Comparison of ENCODE assay signal across 1 cellular context in the genomic region with DNA sequence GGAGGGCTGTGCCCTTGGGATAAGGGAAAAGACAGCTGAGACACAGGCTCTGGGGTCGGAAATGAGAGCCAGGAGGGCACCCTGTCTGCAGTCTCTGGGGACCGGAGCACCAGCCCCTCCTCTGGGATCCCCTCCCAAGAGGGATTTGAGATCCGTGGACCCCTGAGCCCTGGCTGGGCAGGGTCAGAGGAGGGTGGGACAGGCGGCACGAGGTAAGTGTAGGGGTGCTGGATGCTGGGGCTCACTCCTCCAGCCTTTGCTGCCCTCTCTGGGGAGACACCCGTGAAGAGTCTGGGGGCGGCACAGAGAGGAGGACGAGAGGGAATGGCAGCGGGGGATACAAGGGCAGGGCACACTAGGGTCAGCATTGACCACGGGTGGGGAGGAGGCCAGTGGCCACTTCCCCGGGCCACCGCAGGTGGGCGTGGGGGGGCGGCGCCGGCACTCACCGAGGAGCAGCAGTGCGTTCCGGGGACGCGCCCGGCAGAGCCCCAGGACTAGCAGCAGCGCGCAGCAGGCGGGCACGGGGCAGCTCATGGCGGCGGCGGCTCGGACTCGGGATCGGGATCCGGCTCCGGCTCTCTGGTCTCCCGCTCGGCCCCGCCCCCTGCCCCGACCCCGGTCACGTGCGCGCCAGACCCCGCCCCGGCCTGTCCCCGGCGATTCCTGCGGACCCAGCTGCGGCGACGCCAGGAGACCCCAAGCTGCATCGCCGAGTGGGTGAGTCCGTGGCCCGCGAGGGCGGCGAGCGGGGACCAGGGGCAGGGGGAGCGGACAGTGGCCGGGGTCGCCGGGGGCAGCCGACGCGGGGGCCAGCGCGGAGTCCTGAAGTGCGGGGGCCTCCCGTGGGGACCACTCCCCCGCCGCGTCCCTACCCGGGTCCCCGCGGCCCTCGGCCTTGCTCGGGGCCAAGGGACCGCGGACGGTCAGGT.
A peak's percentile ranks its signal among the peaks of the same experiment; 100 is the strongest.
TF ChIP-seq lines count a peak whose summit lies in the region.

A gene (minus strand): TSS at position 557 of the 932 bp plus-strand sequence. CDS start 20 bp downstream, at position 537.
A gene (plus strand): TSS at position 651 of the 932 bp plus-strand sequence. CDS start 1,134 bp downstream, outside the sequence.

TF ChIP-seq in HEK293, 187 proteins besides CTCF, POLR2A, EP300 and RAD21 (continued from another document and continues in another):
- TF ChIP-seq, protein P1, sequence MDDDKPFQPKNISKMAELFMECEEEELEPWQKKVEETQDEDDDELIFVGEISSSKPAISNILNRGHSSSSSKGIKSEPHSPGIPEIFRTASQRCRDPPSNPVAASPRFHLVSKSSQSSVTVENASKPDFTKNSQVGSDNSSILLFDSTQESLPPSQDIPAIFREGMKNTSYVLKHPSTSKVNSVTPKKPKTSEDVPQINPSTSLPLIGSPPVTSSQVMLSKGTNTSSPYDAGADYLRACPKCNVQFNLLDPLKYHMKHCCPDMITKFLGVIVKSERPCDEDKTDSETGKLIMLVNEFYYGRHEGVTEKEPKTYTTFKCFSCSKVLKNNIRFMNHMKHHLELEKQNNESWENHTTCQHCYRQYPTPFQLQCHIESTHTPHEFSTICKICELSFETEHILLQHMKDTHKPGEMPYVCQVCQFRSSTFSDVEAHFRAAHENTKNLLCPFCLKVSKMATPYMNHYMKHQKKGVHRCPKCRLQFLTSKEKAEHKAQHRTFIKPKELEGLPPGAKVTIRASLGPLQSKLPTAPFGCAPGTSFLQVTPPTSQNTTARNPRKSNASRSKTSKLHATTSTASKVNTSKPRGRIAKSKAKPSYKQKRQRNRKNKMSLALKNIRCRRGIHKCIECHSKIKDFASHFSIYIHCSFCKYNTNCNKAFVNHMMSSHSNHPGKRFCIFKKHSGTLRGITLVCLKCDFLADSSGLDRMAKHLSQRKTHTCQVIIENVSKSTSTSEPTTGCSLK (tag by site-specific recombination; IDR thresholded peaks at IDR 0.05) = no peak
- TF ChIP-seq ZNF391 (tag by site-specific recombination; IDR thresholded peaks at IDR 0.05; ENCODE audit: borderline replicate concordance, low read depth) = no peak
- TF ChIP-seq ZFP41 (tag by site-specific recombination; IDR thresholded peaks at IDR 0.05; ENCODE audit: borderline replicate concordance) = no peak
- TF ChIP-seq, protein P2, sequence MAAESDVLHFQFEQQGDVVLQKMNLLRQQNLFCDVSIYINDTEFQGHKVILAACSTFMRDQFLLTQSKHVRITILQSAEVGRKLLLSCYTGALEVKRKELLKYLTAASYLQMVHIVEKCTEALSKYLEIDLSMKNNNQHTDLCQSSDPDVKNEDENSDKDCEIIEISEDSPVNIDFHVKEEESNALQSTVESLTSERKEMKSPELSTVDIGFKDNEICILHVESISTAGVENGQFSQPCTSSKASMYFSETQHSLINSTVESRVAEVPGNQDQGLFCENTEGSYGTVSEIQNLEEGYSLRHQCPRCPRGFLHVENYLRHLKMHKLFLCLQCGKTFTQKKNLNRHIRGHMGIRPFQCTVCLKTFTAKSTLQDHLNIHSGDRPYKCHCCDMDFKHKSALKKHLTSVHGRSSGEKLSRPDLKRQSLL (tag by site-specific recombination; IDR thresholded peaks at IDR 0.05) = no peak; the same call in none of the 2 replicates
- TF ChIP-seq, protein P3, sequence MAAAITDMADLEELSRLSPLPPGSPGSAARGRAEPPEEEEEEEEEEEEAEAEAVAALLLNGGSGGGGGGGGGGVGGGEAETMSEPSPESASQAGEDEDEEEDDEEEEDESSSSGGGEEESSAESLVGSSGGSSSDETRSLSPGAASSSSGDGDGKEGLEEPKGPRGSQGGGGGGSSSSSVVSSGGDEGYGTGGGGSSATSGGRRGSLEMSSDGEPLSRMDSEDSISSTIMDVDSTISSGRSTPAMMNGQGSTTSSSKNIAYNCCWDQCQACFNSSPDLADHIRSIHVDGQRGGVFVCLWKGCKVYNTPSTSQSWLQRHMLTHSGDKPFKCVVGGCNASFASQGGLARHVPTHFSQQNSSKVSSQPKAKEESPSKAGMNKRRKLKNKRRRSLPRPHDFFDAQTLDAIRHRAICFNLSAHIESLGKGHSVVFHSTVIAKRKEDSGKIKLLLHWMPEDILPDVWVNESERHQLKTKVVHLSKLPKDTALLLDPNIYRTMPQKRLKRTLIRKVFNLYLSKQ (tag by site-specific recombination; IDR thresholded peaks at IDR 0.05; ENCODE audit: borderline replicate concordance) = no peak
- no peak for TF ChIP-seq ZNF670 (tag by site-specific recombination; IDR thresholded peaks at IDR 0.05; ENCODE audit: low read depth)
- TF ChIP-seq ZNF791 (tag by site-specific recombination; IDR thresholded peaks at IDR 0.05) = no peak
- peak; percentile 81 for TF ChIP-seq ZBTB7A (tag by site-specific recombination; IDR thresholded peaks at IDR 0.05; ENCODE audit: low read depth)
- TF ChIP-seq, protein P4, sequence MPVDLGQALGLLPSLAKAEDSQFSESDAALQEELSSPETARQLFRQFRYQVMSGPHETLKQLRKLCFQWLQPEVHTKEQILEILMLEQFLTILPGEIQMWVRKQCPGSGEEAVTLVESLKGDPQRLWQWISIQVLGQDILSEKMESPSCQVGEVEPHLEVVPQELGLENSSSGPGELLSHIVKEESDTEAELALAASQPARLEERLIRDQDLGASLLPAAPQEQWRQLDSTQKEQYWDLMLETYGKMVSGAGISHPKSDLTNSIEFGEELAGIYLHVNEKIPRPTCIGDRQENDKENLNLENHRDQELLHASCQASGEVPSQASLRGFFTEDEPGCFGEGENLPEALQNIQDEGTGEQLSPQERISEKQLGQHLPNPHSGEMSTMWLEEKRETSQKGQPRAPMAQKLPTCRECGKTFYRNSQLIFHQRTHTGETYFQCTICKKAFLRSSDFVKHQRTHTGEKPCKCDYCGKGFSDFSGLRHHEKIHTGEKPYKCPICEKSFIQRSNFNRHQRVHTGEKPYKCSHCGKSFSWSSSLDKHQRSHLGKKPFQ (tag by site-specific recombination; IDR thresholded peaks at IDR 0.05) = no peak
- 0 out of 2 replicates have a peak, but pooled peaks have one; percentile 50 for TF ChIP-seq KLF8 (tag by site-specific recombination; IDR thresholded peaks at IDR 0.05)
- TF ChIP-seq, protein P5, sequence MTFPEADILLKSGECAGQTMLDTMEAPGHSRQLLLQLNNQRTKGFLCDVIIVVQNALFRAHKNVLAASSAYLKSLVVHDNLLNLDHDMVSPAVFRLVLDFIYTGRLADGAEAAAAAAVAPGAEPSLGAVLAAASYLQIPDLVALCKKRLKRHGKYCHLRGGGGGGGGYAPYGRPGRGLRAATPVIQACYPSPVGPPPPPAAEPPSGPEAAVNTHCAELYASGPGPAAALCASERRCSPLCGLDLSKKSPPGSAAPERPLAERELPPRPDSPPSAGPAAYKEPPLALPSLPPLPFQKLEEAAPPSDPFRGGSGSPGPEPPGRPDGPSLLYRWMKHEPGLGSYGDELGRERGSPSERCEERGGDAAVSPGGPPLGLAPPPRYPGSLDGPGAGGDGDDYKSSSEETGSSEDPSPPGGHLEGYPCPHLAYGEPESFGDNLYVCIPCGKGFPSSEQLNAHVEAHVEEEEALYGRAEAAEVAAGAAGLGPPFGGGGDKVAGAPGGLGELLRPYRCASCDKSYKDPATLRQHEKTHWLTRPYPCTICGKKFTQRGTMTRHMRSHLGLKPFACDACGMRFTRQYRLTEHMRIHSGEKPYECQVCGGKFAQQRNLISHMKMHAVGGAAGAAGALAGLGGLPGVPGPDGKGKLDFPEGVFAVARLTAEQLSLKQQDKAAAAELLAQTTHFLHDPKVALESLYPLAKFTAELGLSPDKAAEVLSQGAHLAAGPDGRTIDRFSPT (tag by site-specific recombination; IDR thresholded peaks at IDR 0.05) = peak; percentile 72; the same call in 1 of the 2 replicates
- no peak for TF ChIP-seq ZNF184 (tag by site-specific recombination; IDR thresholded peaks at IDR 0.05)
- peak; percentile 78; the same call in 1 of the 2 replicates for TF ChIP-seq ZBTB48 (tag by site-specific recombination; IDR thresholded peaks at IDR 0.05)
- TF ChIP-seq ZNF664 (tag by site-specific recombination; IDR thresholded peaks at IDR 0.05) = no peak
- TF ChIP-seq ZNF132 (tag by site-specific recombination; IDR thresholded peaks at IDR 0.05; ENCODE audit: borderline replicate concordance) = no peak
- no peak; the same call in 1 of the 2 replicates for TF ChIP-seq ZNF394 (tag by site-specific recombination; IDR thresholded peaks at IDR 0.05; ENCODE audit: borderline replicate concordance)
- TF ChIP-seq ZBTB8A (tag by site-specific recombination; IDR thresholded peaks at IDR 0.05) = peak; percentile 17
- TF ChIP-seq, protein P6, sequence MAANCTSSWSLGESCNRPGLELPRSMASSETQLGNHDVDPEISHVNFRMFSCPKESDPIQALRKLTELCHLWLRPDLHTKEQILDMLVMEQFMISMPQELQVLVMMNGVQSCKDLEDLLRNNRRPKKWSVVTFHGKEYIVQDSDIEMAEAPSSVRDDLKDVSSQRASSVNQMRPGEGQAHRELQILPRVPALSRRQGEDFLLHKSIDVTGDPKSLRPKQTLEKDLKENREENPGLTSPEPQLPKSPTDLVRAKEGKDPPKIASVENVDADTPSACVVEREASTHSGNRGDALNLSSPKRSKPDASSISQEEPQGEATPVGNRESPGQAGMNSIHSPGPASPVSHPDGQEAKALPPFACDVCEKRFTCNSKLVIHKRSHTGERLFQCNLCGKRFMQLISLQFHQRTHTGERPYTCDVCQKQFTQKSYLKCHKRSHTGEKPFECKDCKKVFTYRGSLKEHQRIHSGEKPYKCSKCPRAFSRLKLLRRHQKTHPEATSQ (tag by site-specific recombination; IDR thresholded peaks at IDR 0.05) = no peak
- TF ChIP-seq ZNF423 (tag by site-specific recombination; IDR thresholded peaks at IDR 0.05) = no peak; the same call in none of the 2 replicates
- TF ChIP-seq ZNF624 (tag by site-specific recombination; IDR thresholded peaks at IDR 0.05) = 0 out of 2 replicates have a peak, but pooled peaks have one; percentile 14
- TF ChIP-seq ZNF76 (tag by site-specific recombination; IDR thresholded peaks at IDR 0.05; ENCODE audit: borderline replicate concordance, low read depth) = no peak
- TF ChIP-seq ZNF677 (tag by site-specific recombination; IDR thresholded peaks at IDR 0.05) = no peak
- TF ChIP-seq ZNF777 (tag by site-specific recombination; IDR thresholded peaks at IDR 0.05; ENCODE audit: borderline replicate concordance) = no peak
- TF ChIP-seq, protein P7, sequence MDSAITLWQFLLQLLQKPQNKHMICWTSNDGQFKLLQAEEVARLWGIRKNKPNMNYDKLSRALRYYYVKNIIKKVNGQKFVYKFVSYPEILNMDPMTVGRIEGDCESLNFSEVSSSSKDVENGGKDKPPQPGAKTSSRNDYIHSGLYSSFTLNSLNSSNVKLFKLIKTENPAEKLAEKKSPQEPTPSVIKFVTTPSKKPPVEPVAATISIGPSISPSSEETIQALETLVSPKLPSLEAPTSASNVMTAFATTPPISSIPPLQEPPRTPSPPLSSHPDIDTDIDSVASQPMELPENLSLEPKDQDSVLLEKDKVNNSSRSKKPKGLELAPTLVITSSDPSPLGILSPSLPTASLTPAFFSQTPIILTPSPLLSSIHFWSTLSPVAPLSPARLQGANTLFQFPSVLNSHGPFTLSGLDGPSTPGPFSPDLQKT (IDR thresholded peaks at IDR 0.05; ENCODE audit: borderline replicate concordance, low read depth, low read length) = no peak
- no peak for TF ChIP-seq ZNF416 (tag by site-specific recombination; IDR thresholded peaks at IDR 0.05)
- no peak for TF ChIP-seq ZNF16 (tag by site-specific recombination; IDR thresholded peaks at IDR 0.05; ENCODE audit: low read depth)
- no peak for TF ChIP-seq SETDB1 (IDR thresholded peaks at IDR 0.05; ENCODE audit: insufficient read length, low read length)
- no peak; the same call in 1 of the 2 replicates for TF ChIP-seq ZNF501 (tag by site-specific recombination; IDR thresholded peaks at IDR 0.05)
- TF ChIP-seq, protein P8, sequence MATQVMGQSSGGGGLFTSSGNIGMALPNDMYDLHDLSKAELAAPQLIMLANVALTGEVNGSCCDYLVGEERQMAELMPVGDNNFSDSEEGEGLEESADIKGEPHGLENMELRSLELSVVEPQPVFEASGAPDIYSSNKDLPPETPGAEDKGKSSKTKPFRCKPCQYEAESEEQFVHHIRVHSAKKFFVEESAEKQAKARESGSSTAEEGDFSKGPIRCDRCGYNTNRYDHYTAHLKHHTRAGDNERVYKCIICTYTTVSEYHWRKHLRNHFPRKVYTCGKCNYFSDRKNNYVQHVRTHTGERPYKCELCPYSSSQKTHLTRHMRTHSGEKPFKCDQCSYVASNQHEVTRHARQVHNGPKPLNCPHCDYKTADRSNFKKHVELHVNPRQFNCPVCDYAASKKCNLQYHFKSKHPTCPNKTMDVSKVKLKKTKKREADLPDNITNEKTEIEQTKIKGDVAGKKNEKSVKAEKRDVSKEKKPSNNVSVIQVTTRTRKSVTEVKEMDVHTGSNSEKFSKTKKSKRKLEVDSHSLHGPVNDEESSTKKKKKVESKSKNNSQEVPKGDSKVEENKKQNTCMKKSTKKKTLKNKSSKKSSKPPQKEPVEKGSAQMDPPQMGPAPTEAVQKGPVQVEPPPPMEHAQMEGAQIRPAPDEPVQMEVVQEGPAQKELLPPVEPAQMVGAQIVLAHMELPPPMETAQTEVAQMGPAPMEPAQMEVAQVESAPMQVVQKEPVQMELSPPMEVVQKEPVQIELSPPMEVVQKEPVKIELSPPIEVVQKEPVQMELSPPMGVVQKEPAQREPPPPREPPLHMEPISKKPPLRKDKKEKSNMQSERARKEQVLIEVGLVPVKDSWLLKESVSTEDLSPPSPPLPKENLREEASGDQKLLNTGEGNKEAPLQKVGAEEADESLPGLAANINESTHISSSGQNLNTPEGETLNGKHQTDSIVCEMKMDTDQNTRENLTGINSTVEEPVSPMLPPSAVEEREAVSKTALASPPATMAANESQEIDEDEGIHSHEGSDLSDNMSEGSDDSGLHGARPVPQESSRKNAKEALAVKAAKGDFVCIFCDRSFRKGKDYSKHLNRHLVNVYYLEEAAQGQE (tag by site-specific recombination; IDR thresholded peaks at IDR 0.05) = no peak
- TF ChIP-seq PRDM1 (tag by site-specific recombination; IDR thresholded peaks at IDR 0.05) = no peak
- no peak for TF ChIP-seq ZNF701 (tag by site-specific recombination; IDR thresholded peaks at IDR 0.05)
- no peak for TF ChIP-seq ZNF37A (tag by site-specific recombination; IDR thresholded peaks at IDR 0.05)
- TF ChIP-seq ZNF571 (tag by site-specific recombination; IDR thresholded peaks at IDR 0.05) = no peak
- TF ChIP-seq, protein P9, sequence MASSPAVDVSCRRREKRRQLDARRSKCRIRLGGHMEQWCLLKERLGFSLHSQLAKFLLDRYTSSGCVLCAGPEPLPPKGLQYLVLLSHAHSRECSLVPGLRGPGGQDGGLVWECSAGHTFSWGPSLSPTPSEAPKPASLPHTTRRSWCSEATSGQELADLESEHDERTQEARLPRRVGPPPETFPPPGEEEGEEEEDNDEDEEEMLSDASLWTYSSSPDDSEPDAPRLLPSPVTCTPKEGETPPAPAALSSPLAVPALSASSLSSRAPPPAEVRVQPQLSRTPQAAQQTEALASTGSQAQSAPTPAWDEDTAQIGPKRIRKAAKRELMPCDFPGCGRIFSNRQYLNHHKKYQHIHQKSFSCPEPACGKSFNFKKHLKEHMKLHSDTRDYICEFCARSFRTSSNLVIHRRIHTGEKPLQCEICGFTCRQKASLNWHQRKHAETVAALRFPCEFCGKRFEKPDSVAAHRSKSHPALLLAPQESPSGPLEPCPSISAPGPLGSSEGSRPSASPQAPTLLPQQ (tag by site-specific recombination; IDR thresholded peaks at IDR 0.05) = no peak
- peak; percentile 89 for TF ChIP-seq KLF9 (tag by site-specific recombination; IDR thresholded peaks at IDR 0.05; ENCODE audit: low read depth)
- TF ChIP-seq ZFHX2 (tag by site-specific recombination; conservative IDR thresholded peaks at IDR 0.05) = peak; percentile 82
- peak; percentile 59; the same call in 1 of the 2 replicates for TF ChIP-seq BCL11A (tag by site-specific recombination; IDR thresholded peaks at IDR 0.05; ENCODE audit: low read depth)
- TF ChIP-seq ZNF530 (tag by site-specific recombination; IDR thresholded peaks at IDR 0.05; ENCODE audit: low read depth) = no peak
- TF ChIP-seq ZNF555 (tag by site-specific recombination; conservative IDR thresholded peaks at IDR 0.05) = no peak
- TF ChIP-seq ZNF776 (tag by site-specific recombination; IDR thresholded peaks at IDR 0.05; ENCODE audit: borderline replicate concordance) = no peak
- peak; percentile 43; the same call in 1 of the 2 replicates for TF ChIP-seq IKZF3 (tag by site-specific recombination; IDR thresholded peaks at IDR 0.05)
